In the genomic region with DNA sequence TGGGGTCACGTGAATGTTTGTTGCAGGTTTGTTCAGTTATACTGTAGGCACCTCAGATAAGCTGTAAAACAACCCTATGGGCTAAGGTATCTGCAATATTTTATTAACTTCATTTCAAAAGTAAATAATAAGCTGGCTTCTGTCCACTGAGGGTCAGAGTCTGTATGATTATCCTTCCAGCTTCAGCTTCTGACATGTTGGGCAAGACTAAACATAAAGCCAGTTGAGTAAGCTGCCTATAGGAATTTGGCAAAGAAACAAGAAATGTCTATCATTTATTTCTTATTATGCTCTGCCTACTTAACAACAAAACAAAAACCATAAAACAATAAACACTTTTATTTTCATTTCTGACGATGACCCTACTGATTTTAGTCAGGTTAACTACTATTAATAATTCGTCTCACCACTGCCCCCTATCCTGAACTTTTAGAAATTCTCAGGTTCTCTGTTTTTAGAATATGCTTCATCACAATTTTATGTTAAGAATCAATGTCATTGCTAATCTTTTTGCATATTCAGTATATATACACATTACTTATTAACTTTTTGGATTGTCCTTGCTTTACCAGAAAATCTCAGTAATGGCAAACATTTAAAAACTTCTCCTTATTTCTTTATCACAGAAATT, we compare ENCODE assay signal across 1 cellular context.
TF ChIP-seq lines count a peak whose summit lies in the region.

No MANE protein-coding gene starts in this region.

TF ChIP-seq in GM12878, 131 proteins besides CTCF, POLR2A, EP300 and RAD21 (continued from another document):
- TF ChIP-seq ATF3 (IDR thresholded peaks at IDR 0.05; ENCODE audit: borderline replicate concordance, extremely low read depth, low read depth, low read length), result no peak
- TF ChIP-seq FOS (IDR thresholded peaks at IDR 0.05; ENCODE audit: borderline replicate concordance, extremely low read depth, insufficient read length), result no peak
- TF ChIP-seq SMARCA5 (IDR thresholded peaks at IDR 0.05), result no peak
- TF ChIP-seq, protein P1, sequence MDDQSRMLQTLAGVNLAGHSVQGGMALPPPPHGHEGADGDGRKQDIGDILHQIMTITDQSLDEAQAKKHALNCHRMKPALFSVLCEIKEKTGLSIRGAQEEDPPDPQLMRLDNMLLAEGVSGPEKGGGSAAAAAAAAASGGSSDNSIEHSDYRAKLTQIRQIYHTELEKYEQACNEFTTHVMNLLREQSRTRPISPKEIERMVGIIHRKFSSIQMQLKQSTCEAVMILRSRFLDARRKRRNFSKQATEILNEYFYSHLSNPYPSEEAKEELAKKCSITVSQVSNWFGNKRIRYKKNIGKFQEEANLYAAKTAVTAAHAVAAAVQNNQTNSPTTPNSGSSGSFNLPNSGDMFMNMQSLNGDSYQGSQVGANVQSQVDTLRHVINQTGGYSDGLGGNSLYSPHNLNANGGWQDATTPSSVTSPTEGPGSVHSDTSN (IDR thresholded peaks at IDR 0.05; ENCODE audit: insufficient replicate concordance, low read depth, low read length), result no peak
- TF ChIP-seq ZNF384 (IDR thresholded peaks at IDR 0.05; ENCODE audit: borderline replicate concordance, low read depth, low read length), result no peak
- TF ChIP-seq, protein P2, sequence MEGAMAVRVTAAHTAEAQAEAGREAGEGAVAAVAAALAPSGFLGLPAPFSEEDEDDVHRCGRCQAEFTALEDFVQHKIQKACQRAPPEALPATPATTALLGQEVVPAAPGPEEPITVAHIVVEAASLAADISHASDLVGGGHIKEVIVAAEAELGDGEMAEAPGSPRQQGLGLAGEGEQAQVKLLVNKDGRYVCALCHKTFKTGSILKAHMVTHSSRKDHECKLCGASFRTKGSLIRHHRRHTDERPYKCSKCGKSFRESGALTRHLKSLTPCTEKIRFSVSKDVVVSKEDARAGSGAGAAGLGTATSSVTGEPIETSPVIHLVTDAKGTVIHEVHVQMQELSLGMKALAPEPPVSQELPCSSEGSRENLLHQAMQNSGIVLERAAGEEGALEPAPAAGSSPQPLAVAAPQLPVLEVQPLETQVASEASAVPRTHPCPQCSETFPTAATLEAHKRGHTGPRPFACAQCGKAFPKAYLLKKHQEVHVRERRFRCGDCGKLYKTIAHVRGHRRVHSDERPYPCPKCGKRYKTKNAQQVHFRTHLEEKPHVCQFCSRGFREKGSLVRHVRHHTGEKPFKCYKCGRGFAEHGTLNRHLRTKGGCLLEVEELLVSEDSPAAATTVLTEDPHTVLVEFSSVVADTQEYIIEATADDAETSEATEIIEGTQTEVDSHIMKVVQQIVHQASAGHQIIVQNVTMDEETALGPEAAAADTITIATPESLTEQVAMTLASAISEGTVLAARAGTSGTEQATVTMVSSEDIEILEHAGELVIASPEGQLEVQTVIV (IDR thresholded peaks at IDR 0.05; ENCODE audit: borderline replicate concordance, partially characterized antibody), result no peak
- no peak for TF ChIP-seq SREBF2 (IDR thresholded peaks at IDR 0.05; ENCODE audit: low read length)
- TF ChIP-seq, protein P3, sequence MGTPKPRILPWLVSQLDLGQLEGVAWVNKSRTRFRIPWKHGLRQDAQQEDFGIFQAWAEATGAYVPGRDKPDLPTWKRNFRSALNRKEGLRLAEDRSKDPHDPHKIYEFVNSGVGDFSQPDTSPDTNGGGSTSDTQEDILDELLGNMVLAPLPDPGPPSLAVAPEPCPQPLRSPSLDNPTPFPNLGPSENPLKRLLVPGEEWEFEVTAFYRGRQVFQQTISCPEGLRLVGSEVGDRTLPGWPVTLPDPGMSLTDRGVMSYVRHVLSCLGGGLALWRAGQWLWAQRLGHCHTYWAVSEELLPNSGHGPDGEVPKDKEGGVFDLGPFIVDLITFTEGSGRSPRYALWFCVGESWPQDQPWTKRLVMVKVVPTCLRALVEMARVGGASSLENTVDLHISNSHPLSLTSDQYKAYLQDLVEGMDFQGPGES (IDR thresholded peaks at IDR 0.05), result no peak
- TF ChIP-seq, protein P4, sequence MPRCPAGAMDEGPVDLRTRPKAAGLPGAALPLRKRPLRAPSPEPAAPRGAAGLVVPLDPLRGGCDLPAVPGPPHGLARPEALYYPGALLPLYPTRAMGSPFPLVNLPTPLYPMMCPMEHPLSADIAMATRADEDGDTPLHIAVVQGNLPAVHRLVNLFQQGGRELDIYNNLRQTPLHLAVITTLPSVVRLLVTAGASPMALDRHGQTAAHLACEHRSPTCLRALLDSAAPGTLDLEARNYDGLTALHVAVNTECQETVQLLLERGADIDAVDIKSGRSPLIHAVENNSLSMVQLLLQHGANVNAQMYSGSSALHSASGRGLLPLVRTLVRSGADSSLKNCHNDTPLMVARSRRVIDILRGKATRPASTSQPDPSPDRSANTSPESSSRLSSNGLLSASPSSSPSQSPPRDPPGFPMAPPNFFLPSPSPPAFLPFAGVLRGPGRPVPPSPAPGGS (IDR thresholded peaks at IDR 0.05; ENCODE audit: borderline replicate concordance, insufficient read depth, low read depth, low read length, poor library complexity, severe bottlenecking), result no peak
- TF ChIP-seq BCLAF1 (IDR thresholded peaks at IDR 0.05), result no peak
- TF ChIP-seq YBX1 (IDR thresholded peaks at IDR 0.05), result no peak
- TF ChIP-seq EZH2 (IDR thresholded peaks at IDR 0.05; ENCODE audit: borderline replicate concordance, control insufficient read depth, low read depth, low read length), result no peak
